13 cellular contexts compared by ENCODE assay signal in the genomic region with DNA sequence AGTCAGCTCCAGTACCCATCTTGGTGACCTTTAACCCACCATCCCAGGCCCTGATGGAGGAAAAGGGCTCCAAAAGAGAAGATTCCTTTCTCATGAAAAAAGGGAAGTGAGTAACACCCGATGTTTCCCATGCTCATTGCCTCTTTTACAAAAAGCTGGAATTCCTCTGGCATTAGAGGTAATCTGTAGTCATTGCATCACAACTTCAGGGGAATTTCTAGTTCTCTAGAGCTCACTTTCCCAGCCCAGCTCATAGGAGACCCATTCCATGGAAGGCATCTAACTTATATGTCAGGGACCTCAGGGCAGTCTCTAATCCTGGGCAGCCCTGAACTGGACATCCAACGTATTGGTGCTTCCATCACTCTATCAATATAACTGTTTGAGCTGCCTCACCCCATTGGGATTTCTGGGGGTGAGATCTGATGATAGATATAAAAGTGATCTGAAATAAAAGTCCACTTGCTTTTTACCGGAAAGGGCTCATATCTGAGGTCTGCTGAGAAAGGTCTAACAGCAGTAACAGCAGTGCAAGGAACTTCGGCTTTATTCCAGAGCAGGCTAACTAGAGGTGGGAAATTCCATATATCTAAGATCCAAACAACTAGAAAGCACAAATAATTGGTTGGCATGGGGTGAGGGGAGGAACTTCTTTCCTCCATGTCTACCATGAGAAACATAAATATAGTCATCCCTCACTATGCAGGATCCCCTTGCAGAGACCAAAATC.
DNase-seq lines count a peak whose midpoint lies in the region; FAIRE-seq and TF ChIP-seq lines count a peak whose summit lies in the region.
"Had no signal": no experiment of that assay in that cellular context is flagged by ENCODE, and none has a peak within 500 bp of the region (broad histone marks: within the 10 kb centered on the region; RNA-seq: fewer than 3 reads in every experiment).

No MANE protein-coding gene starts in this region.

- no peak overlapping the region for H3K4me3 ChIP-seq in skeletal muscle cell (ENCODE audit: low read depth, low read length)

- H3K4me1 Mint-ChIP-seq in glutamatergic neuron (ENCODE audit: low read depth, unreplicated experiment) = no peaks in the 10 kb centered on the region
- H3K4me1 Mint-ChIP-seq: activated naive CD8-positive, alpha-beta T cell treated with anti-CD3 and anti-CD28 coated beads for 36 hours had no signal

- DNase-seq in GM12891 (ENCODE audit: insufficient read length, low spot score) (no peak), SW 1271 (lab: John Stamatoyannopoulos, UW) (peak; percentile 31 to 38), fibroblast of the conjunctiva (ENCODE audit: low read depth) (peak; percentile 45), skeletal muscle cell (ENCODE audit: low read depth) (peak; percentile 93), amygdala (lab: John Stamatoyannopoulos, UW) (no peak), NCI-H1048 (lab: John Stamatoyannopoulos, UW) (no peak), GM19238 (ENCODE audit: insufficient read length, low spot score) (no peak), glutamatergic neuron (no peak)
- DNase-seq: activated naive CD8-positive, alpha-beta T cell treated with anti-CD3 and anti-CD28 coated beads for 36 hours; effector CD4-positive, alpha-beta T cell; NCI-H1436 treated with DMSO at 0.1 percent for 48 hours; small intestine; T-helper 2 cell had no signal

- H3K36me3 Mint-ChIP-seq in glutamatergic neuron (ENCODE audit: unreplicated experiment) = no peaks in the 10 kb centered on the region
- H3K36me3 Mint-ChIP-seq: activated naive CD8-positive, alpha-beta T cell treated with anti-CD3 and anti-CD28 coated beads for 36 hours had no signal

- TF ChIP-seq CTCF in glutamatergic neuron (IDR thresholded peaks at IDR 0.05; ENCODE audit: partially characterized antibody, unreplicated experiment) = no peak

- no peaks in the 10 kb centered on the region for H3K27me3 Mint-ChIP-seq in glutamatergic neuron (ENCODE audit: unreplicated experiment)

- no peak for FAIRE-seq in GM12891 (lab: Jason Lieb, UNC)
- FAIRE-seq: small intestine had no signal

- H3K4me3 Mint-ChIP-seq in glutamatergic neuron (ENCODE audit: unreplicated experiment) = no peak overlapping the region
- H3K4me3 Mint-ChIP-seq: activated naive CD8-positive, alpha-beta T cell treated with anti-CD3 and anti-CD28 coated beads for 36 hours had no signal

- peaks cover 1% of the 10 kb centered on the region for H3K9me3 Mint-ChIP-seq in glutamatergic neuron (ENCODE audit: unreplicated experiment)

- TF ChIP-seq POLR2A in GM12891 (IDR thresholded peaks at IDR 0.05; ENCODE audit: low read depth, low read length) = no peak

- no peak overlapping the region for H3K27ac Mint-ChIP-seq in glutamatergic neuron (ENCODE audit: unreplicated experiment)
- H3K27ac Mint-ChIP-seq: activated naive CD8-positive, alpha-beta T cell treated with anti-CD3 and anti-CD28 coated beads for 36 hours had no signal

TF ChIP-seq in GM12891, 5 proteins besides CTCF, POLR2A, EP300 and RAD21:
- TF ChIP-seq POLR2AphosphoS5 (IDR thresholded peaks at IDR 0.05; ENCODE audit: low read depth, low read length) (no peak), SPI1 (IDR thresholded peaks at IDR 0.05; ENCODE audit: low read depth, low read length) (0 out of 2 replicates have a peak, but pooled peaks have one; percentile 18), PAX5 (IDR thresholded peaks at IDR 0.05; ENCODE audit: insufficient read depth, low read length, severe bottlenecking) (no peak), POU2F2 (IDR thresholded peaks at IDR 0.05; ENCODE audit: low read depth, low read length) (no peak), TAF1 (IDR thresholded peaks at IDR 0.05; ENCODE audit: low read depth, low read length) (no peak)

Comparison
In these comparisons a context has a peak if more than half of its experiments do, and no peak if none do; other contexts are left out.
1. DNase-seq: peak in SW 1271 (2 of 2), fibroblast of the conjunctiva (single experiment) and skeletal muscle cell (single experiment); none in GM12891 (single experiment), amygdala (0 of 56), NCI-H1048 (single experiment), GM19238 (single experiment) and glutamatergic neuron (single experiment).